In the genomic region with DNA sequence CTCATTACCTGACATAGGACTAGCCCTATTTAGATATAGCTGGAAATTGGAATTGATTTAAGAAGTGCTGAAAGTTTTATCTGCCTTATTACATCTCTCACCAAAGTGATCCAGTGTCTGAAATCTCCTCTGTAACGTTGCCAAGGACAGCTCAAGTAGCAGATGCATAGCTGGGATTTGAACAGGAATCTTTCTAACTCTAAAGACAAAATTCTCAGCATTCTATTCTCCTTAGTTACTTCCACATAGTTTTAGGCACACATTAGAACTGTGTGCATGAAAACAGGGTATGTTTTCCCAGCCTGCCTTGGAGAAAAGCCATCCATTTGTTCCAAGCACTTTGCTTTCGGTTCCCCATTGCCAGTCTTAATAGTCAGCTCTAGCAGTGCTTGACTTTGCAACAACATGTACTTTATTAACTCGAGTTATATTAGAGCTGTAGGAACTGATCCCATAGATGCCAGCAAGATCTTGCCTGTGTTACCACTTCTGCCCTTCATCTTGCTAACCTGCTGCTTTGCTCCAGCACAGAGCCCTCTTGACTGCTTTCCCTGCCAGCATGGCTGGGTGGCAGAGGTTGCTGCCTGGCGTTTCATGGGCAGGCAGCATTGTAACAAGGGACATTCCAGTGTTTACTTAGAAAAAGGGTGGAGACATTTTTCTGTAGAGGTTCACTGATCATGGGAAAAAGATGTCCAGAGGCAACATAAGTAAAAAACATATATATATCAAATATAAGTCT, we compare ENCODE assay signal across 1 cellular context.
TF ChIP-seq lines count a peak whose summit lies in the region.

No MANE protein-coding gene starts in this region.

TF ChIP-seq in endothelial cell of umbilical vein, 7 proteins besides CTCF, POLR2A, EP300 and RAD21 (continued from another document):
- TF ChIP-seq GATA2 (IDR thresholded peaks at IDR 0.05; ENCODE audit: insufficient read depth, insufficient read length, low read depth, low read length) (no peak), JUN (IDR thresholded peaks at IDR 0.05; ENCODE audit: borderline replicate concordance, insufficient read depth, insufficient read length, low read depth) (no peak), MYC (IDR thresholded peaks at IDR 0.05; ENCODE audit: low read depth, low read length) (no peak), FOS (IDR thresholded peaks at IDR 0.05; ENCODE audit: borderline replicate concordance, insufficient read depth, low read length) (no peak)
- TF ChIP-seq, protein P1, sequence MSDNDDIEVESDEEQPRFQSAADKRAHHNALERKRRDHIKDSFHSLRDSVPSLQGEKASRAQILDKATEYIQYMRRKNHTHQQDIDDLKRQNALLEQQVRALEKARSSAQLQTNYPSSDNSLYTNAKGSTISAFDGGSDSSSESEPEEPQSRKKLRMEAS (IDR thresholded peaks at IDR 0.05; ENCODE audit: insufficient read depth, insufficient read length) = no peak
